20 cellular contexts compared by ENCODE assay signal in genomic region chr5:33240552-33240951, GRCh38.
A peak's percentile ranks its signal among the peaks of the same experiment; 100 is the strongest.
DNase-seq lines count a peak whose midpoint lies in the region; ATAC-seq, FAIRE-seq and TF ChIP-seq lines count a peak whose summit lies in the region.
"Had no signal": no experiment of that assay in that cellular context is flagged by ENCODE, and none has a peak within 500 bp of the region (broad histone marks: within the 10 kb centered on the region; RNA-seq: fewer than 3 reads in every experiment).

No MANE protein-coding gene starts in this region.

- no peaks in the 10 kb centered on the region for H3K27me3 ChIP-seq in K562 (ENCODE audit: control insufficient read depth in 2 of 2, insufficient read depth in 2 of 2, low read length in 2 of 2)
- H3K27me3 ChIP-seq in ascending aorta, result no peaks in the 10 kb centered on the region
- H3K27me3 ChIP-seq in H7 (ENCODE audit: control insufficient read depth, insufficient read depth, low read length), result no peaks in the 10 kb centered on the region

- TF ChIP-seq CTCF in K562 (IDR thresholded peaks at IDR 0.05 in 2 of 3, conservative IDR thresholded peaks at IDR 0.05 in 1 of 3; ENCODE audit: insufficient read depth in 2 of 3, low read depth in 1 of 3, low read length in 3 of 3) (no peak), nephron (IDR thresholded peaks at IDR 0.05; ENCODE audit: unreplicated experiment in 3 of 3) (no peak), ascending aorta (IDR thresholded peaks at IDR 0.05) (no peak)

- peak overlapping the region in 2 of 3 experiments; percentile 7 to 26 for H3K27ac Mint-ChIP-seq in nephron
- H3K27ac Mint-ChIP-seq: CD14-positive monocyte, H9, IgD-negative memory B cell had no signal

- no peak for FAIRE-seq in K562 (lab: Jason Lieb, UNC)
- FAIRE-seq: GM19239 had no signal

- H3K36me3 ChIP-seq in K562 (ENCODE audit: control insufficient read depth, insufficient read depth, low read length), result no peaks in the 10 kb centered on the region
- no peaks in the 10 kb centered on the region for H3K36me3 ChIP-seq in ascending aorta
- H3K36me3 ChIP-seq in H7 (replicated peaks; ENCODE audit: control insufficient read depth, insufficient read depth, low read length), result no peaks in the 10 kb centered on the region

- no peak overlapping the region for H3K9ac ChIP-seq in K562 (ENCODE audit: insufficient read depth in 1 of 2, low read depth in 2 of 2, low read length in 2 of 2)

- no peak for ATAC-seq in K562
- no peak for ATAC-seq in GM21367 (IDR thresholded peaks at IDR 0.05; ENCODE audit: unreplicated experiment)
- ATAC-seq: Panc1, Right ventricle myocardium inferior had no signal

- no peak overlapping the region for H3K4me2 ChIP-seq in K562 (ENCODE audit: insufficient read depth, low read length)

- H2AFZ ChIP-seq in K562 (ENCODE audit: low read depth, low read length), result no peak overlapping the region

- TF ChIP-seq RAD21 in K562 (CRISPR knock-in tag; conservative IDR thresholded peaks at IDR 0.05 in 1 of 2, IDR thresholded peaks at IDR 0.05 in 1 of 2), result no peak

- H3K27ac ChIP-seq in K562 (ENCODE audit: extremely low read depth, low read depth, low read length) (no peak overlapping the region), ascending aorta (no peak overlapping the region)
- H3K27ac ChIP-seq: SK-N-MC had no signal

- H4K20me1 ChIP-seq in K562 (replicated peaks; ENCODE audit: control insufficient read depth, insufficient read depth, low read length), result no peaks in the 10 kb centered on the region

- H3K79me2 ChIP-seq in K562 (ENCODE audit: control insufficient read depth, insufficient read depth, low read length), result no peaks in the 10 kb centered on the region

- H3K4me1 ChIP-seq in K562 (replicated peaks in 1 of 2; ENCODE audit: control insufficient read depth in 2 of 2, insufficient read depth in 2 of 2, low read length in 2 of 2) (no peaks in the 10 kb centered on the region; a peak in 1 of 5 replicates), ascending aorta (no peaks in the 10 kb centered on the region)

- POLR2A ChIA-PET in K562 (lab: Yijun Ruan, JAX), result no interaction called here

- in situ Hi-C loops in K562 (cut with MboI), result no loop called here

- H3K27me3 Mint-ChIP-seq in nephron (ENCODE audit: low read depth), result peaks cover 3% of the 10 kb centered on the region
- H3K27me3 Mint-ChIP-seq: IgD-negative memory B cell had no signal

- peak; percentile 41 for DNase-seq in CMK (ENCODE audit: low read depth)
- no peak for DNase-seq in K562 (ENCODE audit: extremely low read depth in 1 of 4, low spot score in 3 of 4)
- DNase-seq in fibroblast of gingiva (ENCODE audit: low read depth), result peak; percentile 58
- no peak for DNase-seq in ascending aorta (ENCODE audit: low spot score in 2 of 2)
- DNase-seq in H7, result no peak
- no peak for DNase-seq in NCI-H510A treated with DMSO at 0.1 percent for 48 hours (lab: John Stamatoyannopoulos, UW)
- DNase-seq: COR-L47, DMS153, H9, NCI-H1417, NCI-H187 treated with DMSO at 0.1 percent for 48 hours, NCI-H69 had no signal

- H3K9me3 ChIP-seq in K562 (replicated peaks; ENCODE audit: control insufficient read depth, insufficient read depth, low read depth, low read length), result no peaks in the 10 kb centered on the region; the same call in 1 of the 2 replicates
- no peaks in the 10 kb centered on the region for H3K9me3 ChIP-seq in ascending aorta

- intact Hi-C loops in K562 (cut with micrococcal nuclease), result no loop called here
- intact Hi-C loops in ascending aorta (cut with DNase I), result no loop called here

- no peak for TF ChIP-seq POLR2A in K562 (conservative IDR thresholded peaks at IDR 0.05)

- H3K4me3 Mint-ChIP-seq in nephron, result no peak overlapping the region
- H3K4me3 Mint-ChIP-seq: CD14-positive monocyte, H9, IgD-negative memory B cell had no signal

- H3K4me3 ChIP-seq in K562 (no peak overlapping the region), ascending aorta (no peak overlapping the region), H7 (ENCODE audit: insufficient read depth, low read depth, low read length) (no peak overlapping the region)
- H3K4me3 ChIP-seq: SK-N-MC had no signal

- no TSS peak for BruUV-seq in K562 (replicated peaks; lab: Mats Ljungman, UMichigan)

- no peak for TF ChIP-seq EP300 in K562 (IDR thresholded peaks at IDR 0.05; ENCODE audit: low read length)

- H3K9me1 ChIP-seq in K562 (ENCODE audit: control insufficient read depth, insufficient read depth, low read length), result no peaks in the 10 kb centered on the region

- H3K36me3 Mint-ChIP-seq in nephron (ENCODE audit: low read depth), result no peaks in the 10 kb centered on the region
- H3K36me3 Mint-ChIP-seq: CD14-positive monocyte, IgD-negative memory B cell had no signal

- H3K9me3 Mint-ChIP-seq in nephron, result no peaks in the 10 kb centered on the region
- H3K9me3 Mint-ChIP-seq: CD14-positive monocyte, H9, IgD-negative memory B cell had no signal

- CTCF ChIA-PET in K562 (lab: Yijun Ruan, JAX; ENCODE audit: low intra/inter-chr PET ratio), result no interaction called here

- peaks cover 29% of the 10 kb centered on the region for H3K4me1 Mint-ChIP-seq in nephron
- H3K4me1 Mint-ChIP-seq: H9 had no signal

- 5% methylated on average over 6 of the region's 6 CpGs for WGBS in K562 (ENCODE audit: insufficient coverage, low coverage, missing lambda C conversion rate)

TF ChIP-seq in K562, 482 proteins besides CTCF, POLR2A, EP300 and RAD21:
- peak; percentile 71 for TF ChIP-seq MAFG (tag; conservative IDR thresholded peaks at IDR 0.05)
- TF ChIP-seq MAFK (IDR thresholded peaks at IDR 0.05; ENCODE audit: low read length), result peak; percentile 83
- TF ChIP-seq ZNF3 (CRISPR knock-in tag; IDR thresholded peaks at IDR 0.05), result no peak
- TF ChIP-seq NFE2 (IDR thresholded peaks at IDR 0.05; ENCODE audit: low read depth), result peak; percentile 27; the same call in 1 of the 2 replicates
- peak; percentile 78 for TF ChIP-seq C11orf30 (IDR thresholded peaks at IDR 0.05; ENCODE audit: low read depth)
- TF ChIP-seq MAFF (IDR thresholded peaks at IDR 0.05; ENCODE audit: low read length), result peak; percentile 85
- TF ChIP-seq IFI16 (CRISPR knock-in tag; IDR thresholded peaks at IDR 0.05), result no peak
- no peak for TF ChIP-seq ZNF77 (CRISPR knock-in tag; IDR thresholded peaks at IDR 0.05)
- peak; percentile 88 for TF ChIP-seq ZNF316 (IDR thresholded peaks at IDR 0.05)

Comparison
In these comparisons a context has a peak if more than half of its experiments do, and no peak if none do; other contexts are left out.
1. DNase-seq: peak in CMK (single experiment) and fibroblast of gingiva (single experiment); none in K562 (0 of 4), ascending aorta (0 of 2), H7 (single experiment) and NCI-H510A treated with DMSO at 0.1 percent for 48 hours (single experiment).